In the genomic region with DNA sequence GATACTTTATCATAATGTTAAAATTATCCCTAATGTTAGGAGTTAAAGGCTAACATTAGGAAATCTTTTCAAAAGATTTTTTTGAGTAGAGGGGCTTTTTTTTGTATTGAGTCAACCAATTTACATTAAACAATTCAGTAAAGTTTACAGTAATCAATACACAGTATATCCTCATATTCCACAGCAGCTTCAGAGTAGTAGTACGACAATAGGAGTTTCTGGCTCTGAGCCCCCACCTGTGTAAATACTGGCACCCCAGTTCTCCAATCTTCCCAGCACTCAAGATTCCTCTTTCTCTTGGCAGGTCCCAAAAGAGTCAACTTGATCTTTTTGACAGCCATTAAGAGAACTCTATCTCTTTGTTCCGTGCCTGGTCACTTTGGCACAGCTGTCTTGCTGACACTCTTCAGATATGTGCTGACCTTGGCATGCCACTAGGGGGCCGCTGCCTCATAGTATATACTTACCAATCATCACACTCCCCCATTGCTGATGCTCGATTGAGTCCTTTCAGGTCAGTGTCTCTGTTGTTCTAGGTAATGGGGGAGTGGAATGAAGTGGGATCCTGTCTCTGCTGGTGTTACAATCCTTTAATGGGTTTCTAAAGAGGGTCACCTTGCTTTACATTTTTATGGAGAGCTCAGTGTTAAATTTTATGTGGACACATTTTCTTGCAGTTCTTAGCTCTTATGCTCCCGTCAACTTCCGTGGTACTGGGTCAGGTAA, we compare ENCODE assay signal across 8 cellular contexts. TPM values are rescaled to one million over a fixed set of nuclear protein-coding genes. Genes with fewer than 3 reads are reported as not detected.
DNase-seq lines count a peak whose midpoint lies in the region; ATAC-seq, FAIRE-seq and TF ChIP-seq lines count a peak whose summit lies in the region.

No MANE protein-coding gene starts in this region.

- H3K4me3 ChIP-seq in PC-3 (ENCODE audit: low read length) = no peak overlapping the region
- H3K4me3 ChIP-seq in fibroblast of pulmonary artery (replicated peaks; ENCODE audit: low read depth, low read length) = no peak overlapping the region
- H3K4me3 ChIP-seq in thoracic aorta = no peak overlapping the region

- no peaks in the 10 kb centered on the region for H3K9me3 ChIP-seq in PC-3 (ENCODE audit: low read length)
- no peaks in the 10 kb centered on the region for H3K9me3 ChIP-seq in thoracic aorta

- H3K9ac ChIP-seq in PC-3 (ENCODE audit: low read length) = no peak overlapping the region

- CTCF ChIA-PET in PC-3 (lab: Charles Lee) = interaction anchor here (0.6 to 1.4 kb wide), 3 partner anchors 9 to 467 kb away, joined by 3 to 7 read pairs (median 6); no protein-coding TSS in a partner anchor

- H3K27ac ChIP-seq in PC-3 (ENCODE audit: low read length) (no peak overlapping the region), thoracic aorta (no peak overlapping the region)

- H3K79me2 ChIP-seq in PC-3 (ENCODE audit: low read length) = no peaks in the 10 kb centered on the region

- POLR2A ChIA-PET in PC-3 (lab: Charles Lee; ENCODE audit: unreplicated experiment) = interaction anchor here (0.6 to 0.7 kb wide), 2 partner anchors 32 to 61 kb away, joined by 3 read pairs; no protein-coding TSS in a partner anchor

- intact Hi-C loops in PC-3 (cut with micrococcal nuclease) = loop anchor here (1.0 kb wide), 2 partner anchors 63 to 108 kb away; no protein-coding TSS in a partner anchor

- H3K4me1 ChIP-seq in PC-3 (ENCODE audit: insufficient read depth, low read length) (peaks cover 15% of the 10 kb centered on the region), thoracic aorta (ENCODE audit: control insufficient read depth in 1 of 2, low read depth in 2 of 2) (peaks cover 0 to 13% of the 10 kb centered on the region in 2 donors)

- no peaks in the 10 kb centered on the region for H3F3A ChIP-seq in PC-3 (ENCODE audit: low read length, unreplicated experiment)

- H3K4me2 ChIP-seq in PC-3 (ENCODE audit: low read length) = peak overlapping the region; percentile 34; the same call in 1 of the 2 replicates

- H3K27me3 ChIP-seq in PC-3 (ENCODE audit: low read length) = no peaks in the 10 kb centered on the region
- H3K27me3 ChIP-seq in thoracic aorta (replicated peaks; ENCODE audit: insufficient read depth) = no peaks in the 10 kb centered on the region

- peak; percentile 81 for TF ChIP-seq CTCF in PC-3 (conservative IDR thresholded peaks at IDR 0.05; ENCODE audit: low read depth, low read length)
- TF ChIP-seq CTCF in fibroblast of pulmonary artery (IDR thresholded peaks at IDR 0.05; ENCODE audit: low read length, missing control alignments) = peak; percentile 97
- TF ChIP-seq CTCF in thoracic aorta (IDR thresholded peaks at IDR 0.05) = peak; percentile 85

- no TSS peak for BruUV-seq in PC-3 (replicated peaks; lab: Mats Ljungman, UMichigan)

- no peak for FAIRE-seq in HTR-8/SVneo (lab: Jason Lieb, UNC)

- ATAC-seq in GM21447 (IDR thresholded peaks at IDR 0.05; ENCODE audit: unreplicated experiment) = peak; percentile 99
- ATAC-seq in PC-3 = peak; percentile 94
- peak; percentile 86 for ATAC-seq in thoracic aorta (ENCODE audit: insufficient number of reproducible peaks, low FRiP score, low read depth)

- no peaks in the 10 kb centered on the region for H4K20me1 ChIP-seq in PC-3 (ENCODE audit: low read length)

- H3K36me3 ChIP-seq in PC-3 (ENCODE audit: low read depth, low read length) (no peaks in the 10 kb centered on the region), thoracic aorta (no peaks in the 10 kb centered on the region)

- no peaks in the 10 kb centered on the region for H3K9me2 ChIP-seq in PC-3 (replicated peaks; ENCODE audit: low read length)

- DNase-seq in DMS153 (lab: John Stamatoyannopoulos, UW) (peak; percentile 28), HTR-8/SVneo (ENCODE audit: insufficient read length, low spot score) (peak; percentile 39), PC-3 (peak; percentile 62), fibroblast of pulmonary artery (ENCODE audit: low read depth) (peak; percentile 67), nucleus accumbens (lab: John Stamatoyannopoulos, UW) (peak in 52 of 56 donors; percentile 4 to 86 (median 46)), thoracic aorta (ENCODE audit: low spot score) (peak; percentile 64)
- peak; percentile 78 for DNase-seq in activated T-cell treated with anti-CD3 and anti-CD28 coated beads, Interleukin-2, amount 50 U/mL, for 48 hours

- peak overlapping the region; percentile 49 for H2AFZ ChIP-seq in PC-3 (ENCODE audit: low read length)

RNA-seq across cellular contexts. Expression of a gene that starts 19.5 kb away (rescaled TPM):
- total RNA-seq in PC-3 (2014; rRNA removed) = 60.1 and 73.5 TPM in 2 replicates
- 100 to 1,000 TPM; 244 to 322 TPM for total RNA-seq in thoracic aorta

Comparison
In these comparisons a context has a peak if more than half of its experiments do, and no peak if none do; other contexts are left out.
1. DNase-seq: peak in every context shown above with its lines; median percentile 78 in activated T-cell treated with anti-CD3 and anti-CD28 coated beads, Interleukin-2, amount 50 U/mL, for 48 hours; 67 in fibroblast of pulmonary artery; 64 in thoracic aorta; 62 in PC-3; 46 in nucleus accumbens; 39 in HTR-8/SVneo; 28 in DMS153.